Comparison of ENCODE assay signal across 8 cellular contexts in genomic region chr1:156677616-156678596, GRCh38. TPM values are rescaled to one million over a fixed set of nuclear protein-coding genes. Genes with fewer than 3 reads are reported as not detected.
DNase-seq lines count a peak whose midpoint lies in the region; ATAC-seq and TF ChIP-seq lines count a peak whose summit lies in the region.

No MANE protein-coding gene starts in this region.

- peak; percentile 94 for TF ChIP-seq CTCF in kidney epithelial cell (IDR thresholded peaks at IDR 0.05; ENCODE audit: insufficient read depth, low read length, poor library complexity, severe bottlenecking)

- no peaks in the 10 kb centered on the region for H3K36me3 Mint-ChIP-seq in stimulated activated effector memory CD8-positive, alpha-beta T cell treated with anti-CD3 and anti-CD28 coated beads, Interleukin-12 subunit alpha, Interleukin-12 subunit beta, amount 100 ng/mL, for 72 hours

- peak overlapping the region; percentile 45 for H3K4me3 ChIP-seq in kidney epithelial cell (ENCODE audit: low read depth, low read length)

- peak; percentile 5 for ATAC-seq in stimulated activated effector memory CD8-positive, alpha-beta T cell treated with anti-CD3 and anti-CD28 coated beads, Interleukin-12 subunit alpha, Interleukin-12 subunit beta, amount 100 ng/mL, for 72 hours
- no peak for ATAC-seq in HG02678 (IDR thresholded peaks at IDR 0.05; ENCODE audit: unreplicated experiment)

- peak overlapping the region; percentile 46 for H3K4me3 Mint-ChIP-seq in stimulated activated effector memory CD8-positive, alpha-beta T cell treated with anti-CD3 and anti-CD28 coated beads, Interleukin-12 subunit alpha, Interleukin-12 subunit beta, amount 100 ng/mL, for 72 hours

- no peak overlapping the region for H3K27ac Mint-ChIP-seq in stimulated activated effector memory CD8-positive, alpha-beta T cell treated with anti-CD3 and anti-CD28 coated beads, Interleukin-12 subunit alpha, Interleukin-12 subunit beta, amount 100 ng/mL, for 72 hours

- H3K36me3 ChIP-seq in kidney epithelial cell (ENCODE audit: control insufficient read depth, insufficient read depth, low read length), result peaks cover 2% of the 10 kb centered on the region

- H3K27me3 ChIP-seq in kidney epithelial cell (ENCODE audit: control insufficient read depth, insufficient read depth, low read length), result peaks cover 6% of the 10 kb centered on the region

- H3K9me3 Mint-ChIP-seq in stimulated activated effector memory CD8-positive, alpha-beta T cell treated with anti-CD3 and anti-CD28 coated beads, Interleukin-12 subunit alpha, Interleukin-12 subunit beta, amount 100 ng/mL, for 72 hours, result no peaks in the 10 kb centered on the region

- H3K4me1 Mint-ChIP-seq in stimulated activated effector memory CD8-positive, alpha-beta T cell treated with anti-CD3 and anti-CD28 coated beads, Interleukin-12 subunit alpha, Interleukin-12 subunit beta, amount 100 ng/mL, for 72 hours, result peaks cover 14% of the 10 kb centered on the region

- DNase-seq in activated CD4-positive, alpha-beta T cell treated with anti-CD3 and anti-CD28 coated beads for 48 hours, result peak; percentile 35
- no peak for DNase-seq in activated CD4-positive, alpha-beta T cell treated with anti-CD3 and anti-CD28 coated beads, Interleukin-2, amount 50 U/mL, for 1 hour
- DNase-seq in LoVo (ENCODE audit: low spot score), result peak; percentile 57
- DNase-seq in SHP77 (lab: John Stamatoyannopoulos, UW), result peak; percentile 79 to 87
- peak; percentile 75 for DNase-seq in cerebellum (ENCODE audit: low spot score)
- no peak for DNase-seq in kidney epithelial cell (ENCODE audit: low read depth)
- no peak for DNase-seq in stimulated activated effector memory CD8-positive, alpha-beta T cell treated with anti-CD3 and anti-CD28 coated beads, Interleukin-12 subunit alpha, Interleukin-12 subunit beta, amount 100 ng/mL, for 72 hours (ENCODE audit: low spot score in 2 of 2)

RNA-seq across cellular contexts. Expression of gene NES, which starts 0.7 kb away (rescaled TPM):
- total RNA-seq in cerebellum (45.5 TPM), kidney epithelial cell (66.3 and 76.8 TPM in 2 replicates)

RNA-seq across cellular contexts. Expression of gene CRABP2, which starts 27.5 kb away (rescaled TPM):
- 9.6 TPM for total RNA-seq in cerebellum
- 24.5 and 29.5 TPM in 2 replicates for total RNA-seq in kidney epithelial cell

RNA-seq across cellular contexts. Expression of gene BCAN, which starts 36.0 kb away (rescaled TPM):
- total RNA-seq in cerebellum (106 TPM), kidney epithelial cell (0.14 and 0.17 TPM in 2 replicates)

RNA-seq across cellular contexts. Expression of gene METTL25B, which starts 50.4 kb away (rescaled TPM):
- total RNA-seq in cerebellum, result 7.9 TPM
- 13.0 and 13.6 TPM in 2 replicates for total RNA-seq in kidney epithelial cell

RNA-seq across cellular contexts. Expression of gene ISG20L2, which starts 50.7 kb away (rescaled TPM):
- total RNA-seq in cerebellum (12.0 TPM), kidney epithelial cell (17.7 and 25.1 TPM in 2 replicates)

Comparison
In these comparisons a context has a peak if more than half of its experiments do, and no peak if none do; other contexts are left out.
1. DNase-seq: peak in activated CD4-positive, alpha-beta T cell treated with anti-CD3 and anti-CD28 coated beads for 48 hours (single experiment), LoVo (single experiment), SHP77 (2 of 2) and cerebellum (single experiment); none in activated CD4-positive, alpha-beta T cell treated with anti-CD3 and anti-CD28 coated beads, Interleukin-2, amount 50 U/mL, for 1 hour (single experiment), kidney epithelial cell (single experiment) and stimulated activated effector memory CD8-positive, alpha-beta T cell treated with anti-CD3 and anti-CD28 coated beads, Interleukin-12 subunit alpha, Interleukin-12 subunit beta, amount 100 ng/mL, for 72 hours (0 of 2).
2. RNA of gene BCAN, which starts 36.0 kb away (total RNA-seq): 106 TPM in cerebellum (single experiment); 0.14 to 0.17 TPM in kidney epithelial cell; every median in the first group is over 10 times any median in the second.